21 cellular contexts compared by ENCODE assay signal in the genomic region with DNA sequence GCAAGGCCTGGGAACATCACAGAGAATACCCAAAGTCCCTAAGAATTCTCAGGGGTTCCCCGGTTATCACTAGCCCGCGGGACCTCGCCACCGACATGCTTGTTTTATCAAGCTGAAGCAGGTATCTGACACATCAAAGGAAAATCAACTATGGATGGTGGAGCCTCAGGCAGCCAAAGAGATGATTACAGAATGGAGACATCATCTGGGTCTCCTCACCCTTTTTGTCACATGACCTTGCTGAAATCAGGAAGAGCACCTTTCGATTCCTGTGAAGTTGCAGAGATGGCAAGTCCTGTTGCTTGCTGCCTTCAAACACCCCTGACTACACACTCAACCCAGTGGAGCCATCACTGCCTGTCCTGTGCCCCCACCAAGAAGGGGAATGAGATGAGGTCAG. TPM values are rescaled to one million over a fixed set of nuclear protein-coding genes. Genes with fewer than 3 reads are reported as not detected.
DNase-seq lines count a peak whose midpoint lies in the region; ATAC-seq, FAIRE-seq and TF ChIP-seq lines count a peak whose summit lies in the region.
"Had no signal": no experiment of that assay in that cellular context is flagged by ENCODE, and none has a peak within 500 bp of the region (broad histone marks: within the 10 kb centered on the region; RNA-seq: fewer than 3 reads in every experiment).

No MANE protein-coding gene starts in this region.

- H3K36me3 Mint-ChIP-seq in activated CD4-positive, alpha-beta T cell treated with anti-CD3 and anti-CD28 coated beads, Interleukin-2, amount 10 ng/mL, durations not matched to agents 7 days and 5 days (ENCODE audit: low read depth): peaks cover 7% of the 10 kb centered on the region
- H3K36me3 Mint-ChIP-seq in central memory CD8-positive, alpha-beta T cell (ENCODE audit: insufficient read depth): no peaks in the 10 kb centered on the region
- H3K36me3 Mint-ChIP-seq: CD8-positive, alpha-beta T cell had no signal

- POLR2A ChIA-PET in activated CD4-positive, alpha-beta T cell treated with anti-CD3 and anti-CD28 coated beads, Interleukin-2, amount 10 ng/mL, durations not matched to agents 7 days and 5 days (lab: Charles Lee): no interaction called here

- H3K4me2 ChIP-seq in trophoblast cell (ENCODE audit: low read length) (no peak overlapping the region), osteoblast (ENCODE audit: insufficient read depth, low read length) (no peak overlapping the region)
- H3K4me2 ChIP-seq: BLaER1 had no signal

- H3K9me3 ChIP-seq in trophoblast cell (ENCODE audit: insufficient read depth, low read depth, low read length) (no peaks in the 10 kb centered on the region), osteoblast (ENCODE audit: low read depth, low read length) (no peaks in the 10 kb centered on the region), transverse colon (no peaks in the 10 kb centered on the region)
- H3K9me3 ChIP-seq: BLaER1 had no signal

- no peak overlapping the region for H3K4ac ChIP-seq in trophoblast cell (ENCODE audit: low read depth, low read length)

- no peak overlapping the region for H3K23ac ChIP-seq in trophoblast cell (ENCODE audit: low read length)

- ATAC-seq in central memory CD8-positive, alpha-beta T cell (replicated peaks; ENCODE audit: extremely low read depth, poor library complexity, severe bottlenecking): no peak
- ATAC-seq in HG02840 (IDR thresholded peaks at IDR 0.05; ENCODE audit: low FRiP score, unreplicated experiment): no peak
- ATAC-seq: CD8-positive, alpha-beta T cell had no signal

- intact Hi-C loops in transverse colon (cut with DNase I; ENCODE audit: low total_unique reads): no loop called here

- in situ Hi-C loops in transverse colon (cut with MboI; ENCODE audit: low pct_ligation_motif_present in 1 of 4, low pct_unique_long_range_greater_than_20kb in 1 of 4, low sequenced_read_pairs in 3 of 4): no loop called here

- H3K27me3 ChIP-seq in trophoblast cell (ENCODE audit: insufficient read depth, low read length): no peaks in the 10 kb centered on the region
- no peaks in the 10 kb centered on the region for H3K27me3 ChIP-seq in osteoblast (ENCODE audit: insufficient read depth, low read length)
- H3K27me3 ChIP-seq in transverse colon: no peaks in the 10 kb centered on the region
- H3K27me3 ChIP-seq: BLaER1 had no signal

- no peak overlapping the region for H4K12ac ChIP-seq in trophoblast cell (ENCODE audit: low read depth, low read length)

- H3K27ac Mint-ChIP-seq in activated CD4-positive, alpha-beta T cell treated with anti-CD3 and anti-CD28 coated beads, Interleukin-2, amount 10 ng/mL, durations not matched to agents 7 days and 5 days: peak overlapping the region; percentile 78
- H3K27ac Mint-ChIP-seq in central memory CD8-positive, alpha-beta T cell (ENCODE audit: low read depth): peak overlapping the region; percentile 70
- H3K27ac Mint-ChIP-seq: CD8-positive, alpha-beta T cell; HFFc6 had no signal

- H3K36me3 ChIP-seq in trophoblast cell (ENCODE audit: control insufficient read depth in 1 of 2, insufficient read depth in 2 of 2, low read length in 2 of 2) (no peaks in the 10 kb centered on the region), osteoblast (ENCODE audit: insufficient read depth, low read length) (no peaks in the 10 kb centered on the region), transverse colon (no peaks in the 10 kb centered on the region)
- H3K36me3 ChIP-seq: BLaER1 had no signal

- H3K9ac ChIP-seq in trophoblast cell (ENCODE audit: low read length): no peak overlapping the region
- H3K9ac ChIP-seq: BLaER1 had no signal

- peaks cover 31% of the 10 kb centered on the region for H3K79me1 ChIP-seq in trophoblast cell (ENCODE audit: low read length)

- TF ChIP-seq POLR2A in GM12892 (IDR thresholded peaks at IDR 0.05; ENCODE audit: low read depth, low read length): no peak
- TF ChIP-seq POLR2A in transverse colon (IDR thresholded peaks at IDR 0.05): no peak

- TF ChIP-seq CTCF in osteoblast (IDR thresholded peaks at IDR 0.05; ENCODE audit: extremely low read depth, low read depth, low read length) (no peak), transverse colon (IDR thresholded peaks at IDR 0.05) (no peak)

- no peaks in the 10 kb centered on the region for H4K20me1 ChIP-seq in osteoblast (ENCODE audit: insufficient read depth, low read length)
- H4K20me1 ChIP-seq: BLaER1 had no signal

- H2BK5ac ChIP-seq in trophoblast cell (ENCODE audit: low read depth, low read length, poor library complexity): no peak overlapping the region

- WGBS in trophoblast cell (ENCODE audit: extremely low coverage, insufficient coverage, insufficient read length): no CpG with 5 or more reads among the region's 6 CpGs
- 60 to 96% methylated on average over 1 to 6 of the region's 6 CpGs for WGBS in transverse colon (ENCODE audit: low coverage in 1 of 2), 2 donors

- no peak for DNase-seq in activated CD4-positive, alpha-beta T cell treated with anti-CD3 and anti-CD28 coated beads, Interleukin-2, amount 10 ng/mL, durations not matched to agents 7 days and 5 days
- DNase-seq in activated CD4-positive, alpha-beta T cell treated with anti-CD3 and anti-CD28 coated beads, Interleukin-2, amount 50 U/mL, for 48 hours: no peak
- DNase-seq in GM12892 (ENCODE audit: insufficient read length): no peak
- DNase-seq in central memory CD8-positive, alpha-beta T cell (ENCODE audit: low spot score in 2 of 2): no peak
- DNase-seq in trophoblast cell: peak; percentile 92 to 93
- DNase-seq in osteoblast (ENCODE audit: insufficient read length, low spot score, missing footprints): no peak
- DNase-seq in transverse colon: no peak
- DNase-seq: CD8-positive, alpha-beta T cell; DND-41; Karpas-422; MM.1S; NCI-H1105 treated with DMSO at 0.1 percent for 48 hours; NCI-H1694 treated with DMSO at 0.1 percent for 48 hours; NCI-H2107; NCI-H2227 treated with DMSO at 0.1 percent for 48 hours; NCI-H524 had no signal

- peaks cover 2% of the 10 kb centered on the region for H3K9me3 Mint-ChIP-seq in activated CD4-positive, alpha-beta T cell treated with anti-CD3 and anti-CD28 coated beads, Interleukin-2, amount 10 ng/mL, durations not matched to agents 7 days and 5 days
- H3K9me3 Mint-ChIP-seq in central memory CD8-positive, alpha-beta T cell: no peaks in the 10 kb centered on the region
- H3K9me3 Mint-ChIP-seq: CD8-positive, alpha-beta T cell; HFFc6 had no signal

- FAIRE-seq in GM12892 (lab: Jason Lieb, UNC): peak; percentile 33
- FAIRE-seq: G401.6, GM12878 had no signal

- H3K4me1 Mint-ChIP-seq in activated CD4-positive, alpha-beta T cell treated with anti-CD3 and anti-CD28 coated beads, Interleukin-2, amount 10 ng/mL, durations not matched to agents 7 days and 5 days: peaks cover 24% of the 10 kb centered on the region
- no peaks in the 10 kb centered on the region for H3K4me1 Mint-ChIP-seq in central memory CD8-positive, alpha-beta T cell

- H2BK120ac ChIP-seq in trophoblast cell (ENCODE audit: insufficient read depth, low read length, poor library complexity): no peak overlapping the region

- H3K79me2 ChIP-seq in trophoblast cell (ENCODE audit: control insufficient read depth, insufficient read depth, low read length, poor library complexity) (peaks cover 4% of the 10 kb centered on the region), osteoblast (ENCODE audit: insufficient read depth, low read length) (no peaks in the 10 kb centered on the region)

- TF ChIP-seq EP300 in transverse colon (IDR thresholded peaks at IDR 0.05; ENCODE audit: low read depth): no peak

- H3K4me1 ChIP-seq in trophoblast cell (ENCODE audit: control insufficient read depth in 1 of 2, insufficient read depth in 2 of 2, low read length in 2 of 2) (peaks cover 29 to 35% of the 10 kb centered on the region in 2 experiments), osteoblast (ENCODE audit: insufficient read depth, low read length) (peaks cover 9% of the 10 kb centered on the region), transverse colon (no peaks in the 10 kb centered on the region)
- H3K4me1 ChIP-seq: BLaER1 had no signal

- CTCF ChIA-PET in activated CD4-positive, alpha-beta T cell treated with anti-CD3 and anti-CD28 coated beads, Interleukin-2, amount 10 ng/mL, durations not matched to agents 7 days and 5 days (lab: Charles Lee): interaction anchor here (0.9 to 1.4 kb wide), 3 partner anchors 10 to 46 kb away, joined by 3 to 4 read pairs (median 3); partner anchors contain the start of gene CAB39

- H2BK12ac ChIP-seq in trophoblast cell (ENCODE audit: low read length): peak overlapping the region; percentile 8

- no peaks in the 10 kb centered on the region for H3K27me3 Mint-ChIP-seq in activated CD4-positive, alpha-beta T cell treated with anti-CD3 and anti-CD28 coated beads, Interleukin-2, amount 10 ng/mL, durations not matched to agents 7 days and 5 days
- no peaks in the 10 kb centered on the region for H3K27me3 Mint-ChIP-seq in central memory CD8-positive, alpha-beta T cell

- H3K14ac ChIP-seq in trophoblast cell (ENCODE audit: low read length): no peak overlapping the region

- H3K18ac ChIP-seq in trophoblast cell (ENCODE audit: low read length): no peak overlapping the region

- H3K4me3 ChIP-seq in trophoblast cell (ENCODE audit: low read depth, low read length) (no peak overlapping the region), osteoblast (ENCODE audit: insufficient read depth, low read length) (no peak overlapping the region), transverse colon (no peak overlapping the region)
- H3K4me3 ChIP-seq: BLaER1, GM12878 had no signal

- H4K8ac ChIP-seq in trophoblast cell (ENCODE audit: low read depth, low read length): no peak overlapping the region

- no peak overlapping the region for H3K27ac ChIP-seq in trophoblast cell (ENCODE audit: low read depth, low read length)
- H3K27ac ChIP-seq in osteoblast (ENCODE audit: low read depth, low read length): no peak overlapping the region
- no peak overlapping the region for H3K27ac ChIP-seq in transverse colon
- H3K27ac ChIP-seq: BLaER1 had no signal

- H2AFZ ChIP-seq in trophoblast cell (ENCODE audit: insufficient read depth, low read length, poor library complexity): no peak overlapping the region
- no peak overlapping the region for H2AFZ ChIP-seq in osteoblast (ENCODE audit: low read length)

- H3K4me3 Mint-ChIP-seq in activated CD4-positive, alpha-beta T cell treated with anti-CD3 and anti-CD28 coated beads, Interleukin-2, amount 10 ng/mL, durations not matched to agents 7 days and 5 days: no peak overlapping the region
- H3K4me3 Mint-ChIP-seq in central memory CD8-positive, alpha-beta T cell: no peak overlapping the region
- H3K4me3 Mint-ChIP-seq: CD8-positive, alpha-beta T cell; HFFc6 had no signal

- H4K91ac ChIP-seq in trophoblast cell (ENCODE audit: low read depth, low read length): peak overlapping the region; percentile 20

- peak overlapping the region; percentile 35 for H2AK5ac ChIP-seq in trophoblast cell (ENCODE audit: low read length)

RNA-seq across cellular contexts. Expression of gene CAB39, which starts 19.2 kb away (rescaled TPM):
- 100 to 1,000 TPM; 135 to 154 TPM for total RNA-seq in activated CD4-positive, alpha-beta T cell treated with anti-CD3 and anti-CD28 coated beads, Interleukin-2, amount 10 ng/mL, durations not matched to agents 7 days and 5 days
- polyA plus RNA-seq in GM12892 (2012; ENCODE audit: missing spikeins): 68.8 TPM
- polyA plus RNA-seq in trophoblast cell (2013): 43.9 and 44.8 TPM in 2 replicates
- total RNA-seq in osteoblast (53.2 and 56.6 TPM in 2 replicates), transverse colon (100 to 1,000 TPM in 3 of 4 donors, 10 to 100 TPM in 1; 67.3 to 137 (median 123) TPM)

Comparison
In these comparisons a context has a peak if more than half of its experiments do, and no peak if none do; other contexts are left out.
1. DNase-seq: peak in trophoblast cell (2 of 2); none in activated CD4-positive, alpha-beta T cell treated with anti-CD3 and anti-CD28 coated beads, Interleukin-2, amount 10 ng/mL, durations not matched to agents 7 days and 5 days (single experiment), activated CD4-positive, alpha-beta T cell treated with anti-CD3 and anti-CD28 coated beads, Interleukin-2, amount 50 U/mL, for 48 hours (0 of 2), GM12892 (single experiment), central memory CD8-positive, alpha-beta T cell (0 of 2), osteoblast (single experiment) and transverse colon (single experiment).